ENCODE assay signal across 2 cellular contexts in the genomic region with DNA sequence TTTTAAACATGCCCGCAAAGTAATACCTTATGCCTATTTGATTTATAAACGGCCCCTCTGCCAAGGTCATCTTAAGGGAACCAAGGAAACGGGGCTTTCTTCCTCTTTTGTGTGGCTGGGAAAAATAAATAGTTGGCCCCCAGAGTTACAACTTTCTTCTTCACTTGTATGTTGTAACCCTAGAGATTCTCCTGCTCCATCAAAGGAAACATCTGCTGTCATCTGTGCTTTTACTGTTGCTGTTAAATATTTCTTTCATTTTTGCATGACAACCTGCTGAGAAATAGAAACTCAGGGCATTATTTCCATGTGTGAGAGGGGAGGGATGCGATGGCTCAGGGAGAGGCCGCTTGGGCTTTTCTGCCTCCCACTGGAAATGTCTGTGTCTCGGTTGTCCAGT.
TF ChIP-seq lines count a peak whose summit lies in the region.

No MANE protein-coding gene starts in this region.

TF ChIP-seq in A549, 52 proteins besides CTCF, POLR2A, EP300 and RAD21:
- TF ChIP-seq ZC3H11A (IDR thresholded peaks at IDR 0.05) (no peak), RARB (CRISPR knock-in tag; IDR thresholded peaks at IDR 0.05) (no peak), BHLHE40 (IDR thresholded peaks at IDR 0.05; ENCODE audit: low read depth, low read length) (no peak)

TF ChIP-seq in IMR-90, 13 proteins besides CTCF, POLR2A, EP300 and RAD21:
- TF ChIP-seq MXI1 (IDR thresholded peaks at IDR 0.05; ENCODE audit: borderline replicate concordance, low read depth, low read length) (no peak), MAFK (IDR thresholded peaks at IDR 0.05; ENCODE audit: low read depth, low read length) (no peak), CEBPB (IDR thresholded peaks at IDR 0.05; ENCODE audit: low read depth, low read length) (no peak), NFE2L2 (IDR thresholded peaks at IDR 0.05; ENCODE audit: low read depth, low read length) (no peak), MAZ (IDR thresholded peaks at IDR 0.05; ENCODE audit: borderline replicate concordance, low read depth, low read length) (no peak), ELK1 (IDR thresholded peaks at IDR 0.05; ENCODE audit: borderline replicate concordance, low read depth, low read length) (no peak), FOS (IDR thresholded peaks at IDR 0.05; ENCODE audit: low read depth, low read length) (no peak), BHLHE40 (IDR thresholded peaks at IDR 0.05; ENCODE audit: low read depth, low read length) (no peak), RCOR1 (IDR thresholded peaks at IDR 0.05; ENCODE audit: insufficient replicate concordance, low read length) (no peak), CHD1 (IDR thresholded peaks at IDR 0.05; ENCODE audit: low read depth, low read length) (no peak), RFX5 (IDR thresholded peaks at IDR 0.05; ENCODE audit: low read depth, low read length) (no peak), USF2 (IDR thresholded peaks at IDR 0.05; ENCODE audit: low read depth, low read length) (no peak), SMC3 (IDR thresholded peaks at IDR 0.05; ENCODE audit: low read depth, low read length) (no peak)
